ENCODE assay signal across 17 cellular contexts in the genomic region with DNA sequence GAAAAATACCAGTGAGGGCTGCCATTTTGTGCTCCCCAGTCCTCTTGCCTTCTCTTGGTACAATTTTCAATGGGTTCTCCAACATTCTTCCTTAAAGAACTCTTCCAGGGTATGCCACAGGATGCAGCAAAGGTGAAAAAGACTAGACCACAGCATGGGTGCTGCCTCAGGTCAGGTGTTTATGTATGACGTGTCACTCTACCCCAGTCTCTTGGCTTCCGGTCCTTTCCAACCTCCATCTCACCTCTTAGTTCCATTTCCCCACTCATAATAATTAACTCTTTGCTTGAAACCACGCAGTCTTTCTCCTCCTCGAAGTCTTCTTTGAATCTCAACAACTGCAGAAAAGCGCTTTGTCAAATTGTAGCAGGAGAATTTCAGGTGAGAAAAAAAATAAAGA.
DNase-seq lines count a peak whose midpoint lies in the region; ATAC-seq, FAIRE-seq and TF ChIP-seq lines count a peak whose summit lies in the region.
"Had no signal": no experiment of that assay in that cellular context is flagged by ENCODE, and none has a peak within 500 bp of the region (broad histone marks: within the 10 kb centered on the region; RNA-seq: fewer than 3 reads in every experiment).

No MANE protein-coding gene starts in this region.

- POLR2A ChIA-PET in GM12878 (lab: Charles Lee), result no interaction called here

- H3K27me3 ChIP-seq in GM12878 (replicated peaks in 1 of 2; ENCODE audit: control insufficient read depth in 2 of 2, insufficient read depth in 2 of 2, low read length in 1 of 2) (no peaks in the 10 kb centered on the region), HAP-1 (ENCODE audit: low read depth) (no peaks in the 10 kb centered on the region)

- in situ Hi-C loops in GM12878 (cut with MboI), result loop anchor here (25.0 kb wide), 1 partner anchor 1235 kb away; the partner anchor contains the start of gene DAZL
- in situ Hi-C loops in HAP-1 (cut with MboI; ENCODE audit: low sequenced_read_pairs), result loop anchor here (25.0 kb wide), 3 partner anchors 185 to 560 kb away; no protein-coding TSS in a partner anchor

- H3K4me1 ChIP-seq in GM12878 (ENCODE audit: control insufficient read depth, insufficient read depth, low read length), result no peaks in the 10 kb centered on the region
- H3K4me1 ChIP-seq in HAP-1, result peaks cover 4% of the 10 kb centered on the region; the same call in 1 of the 2 replicates
- H3K4me1 ChIP-seq: A549 had no signal

- no peaks in the 10 kb centered on the region for H4K20me1 ChIP-seq in GM12878 (ENCODE audit: control insufficient read depth, insufficient read depth)

- no peak for TF ChIP-seq RAD21 in GM12878 (IDR thresholded peaks at IDR 0.05; ENCODE audit: insufficient read depth, low read depth, low read length)

- RAD21 ChIA-PET in GM12878 (lab: Charles Lee; ENCODE audit: unreplicated experiment), result no interaction called here

- H3K27ac ChIP-seq in GM12878 (ENCODE audit: control insufficient read depth, insufficient read depth), result no peak overlapping the region
- H3K27ac ChIP-seq: A549 had no signal

- intact Hi-C loops in GM12878 (cut with micrococcal nuclease; ENCODE audit: unreplicated experiment), result no loop called here

- H3K4me3 ChIP-seq in GM12878, result no peak overlapping the region
- H3K4me3 ChIP-seq in HAP-1, result no peak overlapping the region
- H3K4me3 ChIP-seq: A549 had no signal

- TF ChIP-seq CTCF in GM12878 (IDR thresholded peaks at IDR 0.05 in 2 of 3, conservative IDR thresholded peaks at IDR 0.05 in 1 of 3; ENCODE audit: control insufficient read depth in 2 of 3, extremely low read depth in 1 of 3, insufficient read depth in 1 of 3, low read depth in 3 of 3, low read length in 3 of 3), result no peak

- BruUV-seq in GM12878 (replicated peaks; lab: Mats Ljungman, UMichigan), result no TSS peak

- H2AFZ ChIP-seq in GM12878 (ENCODE audit: control insufficient read depth, low read depth, low read length), result no peak overlapping the region

- no peaks in the 10 kb centered on the region for H3K79me2 ChIP-seq in GM12878 (ENCODE audit: control insufficient read depth, insufficient read depth, low read length)

- CTCF ChIA-PET in GM12878 (lab: Yijun Ruan, JAX), result interaction anchor here (1.3 kb wide), 1 partner anchor 9 kb away, joined by 3 read pairs; no protein-coding TSS in a partner anchor

- TF ChIP-seq EP300 in GM12878 (IDR thresholded peaks at IDR 0.05; ENCODE audit: borderline replicate concordance in 1 of 2, control insufficient read depth in 1 of 2, low read depth in 2 of 2, low read length in 2 of 2), result no peak

- ATAC-seq in GM18909 (IDR thresholded peaks at IDR 0.05; ENCODE audit: poor library complexity, unreplicated experiment), result peak; percentile 58
- ATAC-seq in HG02763 (IDR thresholded peaks at IDR 0.05; ENCODE audit: unreplicated experiment), result peak; percentile 48
- peak; percentile 76 for ATAC-seq in GM12878
- ATAC-seq: A549; CD8-positive, alpha-beta T cell had no signal

- H3K9me3 ChIP-seq in GM12878 (replicated peaks; ENCODE audit: control insufficient read depth, insufficient read depth, low read length) (no peaks in the 10 kb centered on the region), HAP-1 (no peaks in the 10 kb centered on the region)
- H3K9me3 ChIP-seq: A549 had no signal

- H3K36me3 ChIP-seq in GM12878 (ENCODE audit: control insufficient read depth in 2 of 2, insufficient read depth in 2 of 2, low read length in 1 of 2), result no peaks in the 10 kb centered on the region
- H3K36me3 ChIP-seq in HAP-1 (replicated peaks), result no peaks in the 10 kb centered on the region

- H3K4me2 ChIP-seq in GM12878 (ENCODE audit: control insufficient read depth, insufficient read depth), result no peak overlapping the region
- H3K4me2 ChIP-seq: A549 had no signal

- no peak for DNase-seq in GM12878 (ENCODE audit: low read depth, low spot score)
- no peak for DNase-seq in stimulated activated CD4-positive, alpha-beta T cell treated with anti-CD3 and anti-CD28 coated beads, Interleukin-4, amount 100 ng/mL, for 1 hour
- no peak for DNase-seq in HAP-1 (ENCODE audit: low spot score in 2 of 2)
- no peak for DNase-seq in NCI-H2171 treated with DMSO at 0.1 percent for 48 hours (lab: John Stamatoyannopoulos, UW)
- DNase-seq: CD8-positive, alpha-beta T cell; COR-L47; DMS153; DMS79 treated with DMSO at 0.1 percent for 48 hours; HCEC 1CT; Karpas-422 had no signal

- SMC1A ChIA-PET in GM12878 (lab: Charles Lee; ENCODE audit: uncharacterized antibody, unreplicated experiment), result interaction anchor here (0.6 to 1.3 kb wide), 3 partner anchors 17 to 619 kb away, joined by 3 read pairs; no protein-coding TSS in a partner anchor

- TF ChIP-seq POLR2A in GM12878 (IDR thresholded peaks at IDR 0.05; ENCODE audit: low read depth, low read length), result no peak

- H3K9ac ChIP-seq in GM12878 (ENCODE audit: control insufficient read depth, insufficient read depth, low read length), result no peak overlapping the region

- FAIRE-seq in GM12878 (lab: Jason Lieb, UNC), result no peak
- FAIRE-seq: A549, D721Med, G401.6, GM12892, H1 had no signal

- 41% methylated on average over 5 of the region's 5 CpGs for WGBS in GM12878 (ENCODE audit: insufficient coverage, insufficient replicate concordance, low lambda C conversion rate, missing lambda C conversion rate)

TF ChIP-seq in GM12878, 131 proteins besides CTCF, POLR2A, EP300 and RAD21 (continues in another document):
- TF ChIP-seq, protein P1, sequence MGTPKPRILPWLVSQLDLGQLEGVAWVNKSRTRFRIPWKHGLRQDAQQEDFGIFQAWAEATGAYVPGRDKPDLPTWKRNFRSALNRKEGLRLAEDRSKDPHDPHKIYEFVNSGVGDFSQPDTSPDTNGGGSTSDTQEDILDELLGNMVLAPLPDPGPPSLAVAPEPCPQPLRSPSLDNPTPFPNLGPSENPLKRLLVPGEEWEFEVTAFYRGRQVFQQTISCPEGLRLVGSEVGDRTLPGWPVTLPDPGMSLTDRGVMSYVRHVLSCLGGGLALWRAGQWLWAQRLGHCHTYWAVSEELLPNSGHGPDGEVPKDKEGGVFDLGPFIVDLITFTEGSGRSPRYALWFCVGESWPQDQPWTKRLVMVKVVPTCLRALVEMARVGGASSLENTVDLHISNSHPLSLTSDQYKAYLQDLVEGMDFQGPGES (IDR thresholded peaks at IDR 0.05), result no peak
- TF ChIP-seq KDM1A (IDR thresholded peaks at IDR 0.05; ENCODE audit: borderline replicate concordance) (no peak), PML (IDR thresholded peaks at IDR 0.05; ENCODE audit: low read length) (no peak), TCF7 (IDR thresholded peaks at IDR 0.05; ENCODE audit: borderline replicate concordance) (no peak), RCOR1 (conservative IDR thresholded peaks at IDR 0.05; ENCODE audit: low read depth, low read length) (no peak), RFX5 (IDR thresholded peaks at IDR 0.05; ENCODE audit: low read depth, low read length) (no peak), DPF2 (IDR thresholded peaks at IDR 0.05) (no peak), NFXL1 (IDR thresholded peaks at IDR 0.05; ENCODE audit: borderline replicate concordance) (no peak), CBX5 (IDR thresholded peaks at IDR 0.05; ENCODE audit: low read depth) (no peak), ESRRA (IDR thresholded peaks at IDR 0.05; ENCODE audit: low read length) (no peak)
- TF ChIP-seq, protein P2, sequence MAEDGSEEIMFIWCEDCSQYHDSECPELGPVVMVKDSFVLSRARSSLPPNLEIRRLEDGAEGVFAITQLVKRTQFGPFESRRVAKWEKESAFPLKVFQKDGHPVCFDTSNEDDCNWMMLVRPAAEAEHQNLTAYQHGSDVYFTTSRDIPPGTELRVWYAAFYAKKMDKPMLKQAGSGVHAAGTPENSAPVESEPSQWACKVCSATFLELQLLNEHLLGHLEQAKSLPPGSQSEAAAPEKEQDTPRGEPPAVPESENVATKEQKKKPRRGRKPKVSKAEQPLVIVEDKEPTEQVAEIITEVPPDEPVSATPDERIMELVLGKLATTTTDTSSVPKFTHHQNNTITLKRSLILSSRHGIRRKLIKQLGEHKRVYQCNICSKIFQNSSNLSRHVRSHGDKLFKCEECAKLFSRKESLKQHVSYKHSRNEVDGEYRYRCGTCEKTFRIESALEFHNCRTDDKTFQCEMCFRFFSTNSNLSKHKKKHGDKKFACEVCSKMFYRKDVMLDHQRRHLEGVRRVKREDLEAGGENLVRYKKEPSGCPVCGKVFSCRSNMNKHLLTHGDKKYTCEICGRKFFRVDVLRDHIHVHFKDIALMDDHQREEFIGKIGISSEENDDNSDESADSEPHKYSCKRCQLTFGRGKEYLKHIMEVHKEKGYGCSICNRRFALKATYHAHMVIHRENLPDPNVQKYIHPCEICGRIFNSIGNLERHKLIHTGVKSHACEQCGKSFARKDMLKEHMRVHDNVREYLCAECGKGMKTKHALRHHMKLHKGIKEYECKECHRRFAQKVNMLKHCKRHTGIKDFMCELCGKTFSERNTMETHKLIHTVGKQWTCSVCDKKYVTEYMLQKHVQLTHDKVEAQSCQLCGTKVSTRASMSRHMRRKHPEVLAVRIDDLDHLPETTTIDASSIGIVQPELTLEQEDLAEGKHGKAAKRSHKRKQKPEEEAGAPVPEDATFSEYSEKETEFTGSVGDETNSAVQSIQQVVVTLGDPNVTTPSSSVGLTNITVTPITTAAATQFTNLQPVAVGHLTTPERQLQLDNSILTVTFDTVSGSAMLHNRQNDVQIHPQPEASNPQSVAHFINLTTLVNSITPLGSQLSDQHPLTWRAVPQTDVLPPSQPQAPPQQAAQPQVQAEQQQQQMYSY (CRISPR knock-in tag; IDR thresholded peaks at IDR 0.05), result no peak
- TF ChIP-seq, protein P3, sequence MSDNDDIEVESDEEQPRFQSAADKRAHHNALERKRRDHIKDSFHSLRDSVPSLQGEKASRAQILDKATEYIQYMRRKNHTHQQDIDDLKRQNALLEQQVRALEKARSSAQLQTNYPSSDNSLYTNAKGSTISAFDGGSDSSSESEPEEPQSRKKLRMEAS (IDR thresholded peaks at IDR 0.05; ENCODE audit: low read depth, low read length), result no peak
